In the genomic region with DNA sequence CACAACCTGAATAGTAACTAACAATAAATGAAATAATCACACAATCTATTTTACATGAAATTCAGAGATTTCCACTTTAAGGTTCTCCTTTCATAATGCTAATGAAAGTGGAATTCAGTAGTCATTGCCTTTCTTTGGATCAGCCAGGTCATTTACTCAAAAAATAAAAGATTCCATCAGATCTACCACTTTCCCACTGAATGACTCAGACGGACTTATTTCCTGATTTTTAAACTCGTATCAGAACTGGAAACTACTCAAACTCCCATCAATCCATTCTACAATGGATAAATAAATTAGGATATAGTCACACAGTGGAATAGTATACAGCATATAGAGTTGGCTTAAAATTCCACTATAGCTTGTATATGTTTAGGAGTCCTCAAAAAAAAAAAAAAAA, we compare ENCODE assay signal across 15 cellular contexts.
"Had no signal": no experiment of that assay in that cellular context is flagged by ENCODE, and none has a peak within 500 bp of the region (broad histone marks: within the 10 kb centered on the region; RNA-seq: fewer than 3 reads in every experiment).

No MANE protein-coding gene starts in this region.

- H3K4me1 Mint-ChIP-seq: activated CD4-positive, alpha-beta memory T cell treated with anti-CD3 and anti-CD28 coated beads, Interleukin-2, amount 10 ng/mL, durations not matched to agents 7 days and 5 days had no signal

- H3K27ac ChIP-seq: cardiac muscle cell, epithelial cell of prostate, hepatocyte, upper lobe of right lung, WERI-Rb-1 had no signal

- DNase-seq: activated CD4-positive, alpha-beta memory T cell treated with anti-CD3 and anti-CD28 coated beads, Interleukin-2, amount 10 ng/mL, durations not matched to agents 7 days and 5 days; activated CD4-positive, alpha-beta T cell treated with anti-CD3 and anti-CD28 coated beads for 36 hours; activated gamma-delta T cell treated with Interleukin-2 at 50 U/mL for 16 hours; activated naive CD8-positive, alpha-beta T cell treated with anti-CD3 and anti-CD28 coated beads for 36 hours; activated T-cell treated with anti-CD3 and anti-CD28 coated beads, Interleukin-2, amount 50 U/mL, for 72 hours; effector CD8-positive, alpha-beta T cell; stimulated activated CD4-positive, alpha-beta T cell treated with anti-CD3 and anti-CD28 coated beads, Interleukin-4, amount 100 ng/mL, for 1 hour; stimulated activated CD8-positive, alpha-beta memory T cell treated with anti-CD3 and anti-CD28 coated beads, Interleukin-4, amount 100 ng/mL, for 48 hours; stimulated activated naive CD8-positive, alpha-beta T cell treated with anti-CD3 and anti-CD28 coated beads, Interleukin-15, Interleukin-2, amounts not matched to agents 100 U/mL and 50 U/mL, for 24 hours; upper lobe of right lung; WERI-Rb-1 had no signal

- H3K27me3 ChIP-seq: cardiac muscle cell, hepatocyte, upper lobe of right lung had no signal

- H3K27me3 Mint-ChIP-seq: activated CD4-positive, alpha-beta memory T cell treated with anti-CD3 and anti-CD28 coated beads, Interleukin-2, amount 10 ng/mL, durations not matched to agents 7 days and 5 days; activated CD4-positive, alpha-beta T cell treated with anti-CD3 and anti-CD28 coated beads for 36 hours; activated naive CD8-positive, alpha-beta T cell treated with anti-CD3 and anti-CD28 coated beads for 36 hours had no signal

- H3K9me3 Mint-ChIP-seq: activated CD4-positive, alpha-beta memory T cell treated with anti-CD3 and anti-CD28 coated beads, Interleukin-2, amount 10 ng/mL, durations not matched to agents 7 days and 5 days; activated naive CD8-positive, alpha-beta T cell treated with anti-CD3 and anti-CD28 coated beads for 36 hours; neural crest cell had no signal

- H3K4me3 ChIP-seq: cardiac muscle cell, hepatocyte, upper lobe of right lung had no signal

- H3K36me3 ChIP-seq: cardiac muscle cell, upper lobe of right lung, WERI-Rb-1 had no signal

- H3K27ac Mint-ChIP-seq: activated CD4-positive, alpha-beta memory T cell treated with anti-CD3 and anti-CD28 coated beads, Interleukin-2, amount 10 ng/mL, durations not matched to agents 7 days and 5 days; activated CD4-positive, alpha-beta T cell treated with anti-CD3 and anti-CD28 coated beads for 36 hours; activated naive CD8-positive, alpha-beta T cell treated with anti-CD3 and anti-CD28 coated beads for 36 hours had no signal

- H3K9me3 ChIP-seq: upper lobe of right lung had no signal

- H3K4me3 Mint-ChIP-seq: activated CD4-positive, alpha-beta memory T cell treated with anti-CD3 and anti-CD28 coated beads, Interleukin-2, amount 10 ng/mL, durations not matched to agents 7 days and 5 days; activated CD4-positive, alpha-beta T cell treated with anti-CD3 and anti-CD28 coated beads for 36 hours; activated naive CD8-positive, alpha-beta T cell treated with anti-CD3 and anti-CD28 coated beads for 36 hours; activated T-cell treated with anti-CD3 and anti-CD28 coated beads, Interleukin-2, amount 50 U/mL, for 72 hours; neural crest cell had no signal
